Comparison of ENCODE assay signal across 17 cellular contexts in genomic region chr6:15945593-15946159, GRCh38.
A peak's percentile ranks its signal among the peaks of the same experiment; 100 is the strongest.
DNase-seq lines count a peak whose midpoint lies in the region; ATAC-seq and TF ChIP-seq lines count a peak whose summit lies in the region.
"Had no signal": no experiment of that assay in that cellular context is flagged by ENCODE, and none has a peak within 500 bp of the region (broad histone marks: within the 10 kb centered on the region; RNA-seq: fewer than 3 reads in every experiment).

No MANE protein-coding gene starts in this region.

- H3K4me1 Mint-ChIP-seq in activated CD8-positive, alpha-beta T cell treated with anti-CD3 and anti-CD28 coated beads, Interleukin-2, amount 10 ng/mL, durations not matched to agents 7 days and 5 days (ENCODE audit: low read depth): no peaks in the 10 kb centered on the region
- no peaks in the 10 kb centered on the region for H3K4me1 Mint-ChIP-seq in natural killer cell
- H3K4me1 Mint-ChIP-seq: activated CD4-positive, alpha-beta T cell treated with anti-CD3 and anti-CD28 coated beads for 36 hours had no signal

- H3K4me1 ChIP-seq in SK-N-SH (ENCODE audit: control insufficient read depth in 1 of 2, insufficient read depth in 2 of 2, low read depth in 1 of 2, low read length in 1 of 2): peaks cover 0 to 12% of the 10 kb centered on the region in 2 experiments; a peak in 2 of 4 replicates

- no peaks in the 10 kb centered on the region for H3F3A ChIP-seq in SK-N-SH (replicated peaks; ENCODE audit: insufficient read depth)

- H3K9me3 ChIP-seq in SK-N-SH: no peaks in the 10 kb centered on the region
- H3K9me3 ChIP-seq: Caco-2 had no signal

- peak; percentile 34 for DNase-seq in AG10803 (ENCODE audit: low read depth)
- peak; percentile 57 for DNase-seq in HS-5 (ENCODE audit: low read depth)
- no peak for DNase-seq in SK-N-SH
- DNase-seq in activated CD8-positive, alpha-beta T cell treated with anti-CD3 and anti-CD28 coated beads, Interleukin-2, amount 10 ng/mL, durations not matched to agents 7 days and 5 days: no peak
- no peak for DNase-seq in natural killer cell
- DNase-seq: activated CD4-positive, alpha-beta T cell treated with anti-CD3 and anti-CD28 coated beads for 36 hours; activated naive CD4-positive, alpha-beta T cell treated with anti-CD3 and anti-CD28 coated beads for 36 hours; Caco-2; caudate nucleus; endodermal cell; MM.1S; NCI-H2107; retina; SHP77 had no signal

- CTCF ChIA-PET in SK-N-SH (lab: Yijun Ruan, JAX): interaction anchor here (1.1 kb wide), 1 partner anchor 12 kb away, joined by 3 read pairs; no protein-coding TSS in a partner anchor
- CTCF ChIA-PET in activated CD8-positive, alpha-beta T cell treated with anti-CD3 and anti-CD28 coated beads, Interleukin-2, amount 10 ng/mL, durations not matched to agents 7 days and 5 days (lab: Charles Lee): no interaction called here

- H3K4me3 Mint-ChIP-seq in activated CD8-positive, alpha-beta T cell treated with anti-CD3 and anti-CD28 coated beads, Interleukin-2, amount 10 ng/mL, durations not matched to agents 7 days and 5 days: no peak overlapping the region
- no peak overlapping the region for H3K4me3 Mint-ChIP-seq in natural killer cell
- H3K4me3 Mint-ChIP-seq: activated CD4-positive, alpha-beta T cell treated with anti-CD3 and anti-CD28 coated beads for 36 hours; activated naive CD4-positive, alpha-beta T cell treated with anti-CD3 and anti-CD28 coated beads for 36 hours; endodermal cell had no signal

- 37% methylated on average over 2 of the region's 2 CpGs for WGBS in SK-N-SH (ENCODE audit: low lambda C conversion rate)

- H3K79me2 ChIP-seq in SK-N-SH (ENCODE audit: insufficient read depth): no peaks in the 10 kb centered on the region

- no peaks in the 10 kb centered on the region for H3K9me3 Mint-ChIP-seq in activated CD8-positive, alpha-beta T cell treated with anti-CD3 and anti-CD28 coated beads, Interleukin-2, amount 10 ng/mL, durations not matched to agents 7 days and 5 days (ENCODE audit: insufficient read depth)
- H3K9me3 Mint-ChIP-seq in natural killer cell: no peaks in the 10 kb centered on the region
- H3K9me3 Mint-ChIP-seq: activated naive CD4-positive, alpha-beta T cell treated with anti-CD3 and anti-CD28 coated beads for 36 hours; endodermal cell had no signal

- no peaks in the 10 kb centered on the region for H3K36me3 ChIP-seq in SK-N-SH (replicated peaks in 1 of 2; ENCODE audit: control insufficient read depth in 1 of 2, insufficient read depth in 2 of 2, low read length in 1 of 2)

- no peaks in the 10 kb centered on the region for H3K36me3 Mint-ChIP-seq in activated CD8-positive, alpha-beta T cell treated with anti-CD3 and anti-CD28 coated beads, Interleukin-2, amount 10 ng/mL, durations not matched to agents 7 days and 5 days (ENCODE audit: low read depth)
- no peaks in the 10 kb centered on the region for H3K36me3 Mint-ChIP-seq in natural killer cell

- no peaks in the 10 kb centered on the region for H3K27me3 Mint-ChIP-seq in activated CD8-positive, alpha-beta T cell treated with anti-CD3 and anti-CD28 coated beads, Interleukin-2, amount 10 ng/mL, durations not matched to agents 7 days and 5 days (ENCODE audit: low read depth)
- no peaks in the 10 kb centered on the region for H3K27me3 Mint-ChIP-seq in natural killer cell (ENCODE audit: low read depth in 2 of 2)
- H3K27me3 Mint-ChIP-seq: activated CD4-positive, alpha-beta T cell treated with anti-CD3 and anti-CD28 coated beads for 36 hours had no signal

- H3K4me3 ChIP-seq in AG10803 (ENCODE audit: low read length) (no peak overlapping the region), SK-N-SH (ENCODE audit: low read depth in 2 of 2, low read length in 1 of 2) (no peak overlapping the region)

- no peak overlapping the region for H3K27ac Mint-ChIP-seq in activated CD8-positive, alpha-beta T cell treated with anti-CD3 and anti-CD28 coated beads, Interleukin-2, amount 10 ng/mL, durations not matched to agents 7 days and 5 days
- H3K27ac Mint-ChIP-seq in natural killer cell: no peak overlapping the region
- H3K27ac Mint-ChIP-seq: activated CD4-positive, alpha-beta T cell treated with anti-CD3 and anti-CD28 coated beads for 36 hours; activated naive CD4-positive, alpha-beta T cell treated with anti-CD3 and anti-CD28 coated beads for 36 hours; endodermal cell had no signal

- ATAC-seq in esophagus mucosa (peak; percentile 75), HG02571 (IDR thresholded peaks at IDR 0.05; ENCODE audit: unreplicated experiment) (no peak), natural killer cell (no peak), HG03095 (IDR thresholded peaks at IDR 0.05; ENCODE audit: unreplicated experiment) (no peak)
- ATAC-seq in activated CD8-positive, alpha-beta T cell treated with anti-CD3 and anti-CD28 coated beads, Interleukin-2, amount 10 ng/mL, durations not matched to agents 7 days and 5 days: no peak
- ATAC-seq: activated CD4-positive, alpha-beta T cell treated with anti-CD3 and anti-CD28 coated beads for 36 hours had no signal

- no peaks in the 10 kb centered on the region for H3K9me2 ChIP-seq in SK-N-SH

- no peak overlapping the region for H3K27ac ChIP-seq in SK-N-SH (ENCODE audit: low read depth in 2 of 2, low read length in 1 of 2)

- no peaks in the 10 kb centered on the region for H4K20me1 ChIP-seq in SK-N-SH (ENCODE audit: insufficient read depth)

- intact Hi-C loops in natural killer cell (cut with micrococcal nuclease): no loop called here

- POLR2A ChIA-PET in SK-N-SH (lab: Yijun Ruan, JAX): no interaction called here
- POLR2A ChIA-PET in activated CD8-positive, alpha-beta T cell treated with anti-CD3 and anti-CD28 coated beads, Interleukin-2, amount 10 ng/mL, durations not matched to agents 7 days and 5 days (lab: Charles Lee): no interaction called here

- TF ChIP-seq RAD21 in SK-N-SH (IDR thresholded peaks at IDR 0.05; ENCODE audit: low read length): no peak

- H2AFZ ChIP-seq in SK-N-SH (ENCODE audit: low read depth): no peak overlapping the region

- no peak for TF ChIP-seq CTCF in AG10803 (conservative IDR thresholded peaks at IDR 0.05; ENCODE audit: low read length)
- no peak for TF ChIP-seq CTCF in SK-N-SH (IDR thresholded peaks at IDR 0.05)
- TF ChIP-seq CTCF in natural killer cell (IDR thresholded peaks at IDR 0.05): no peak

- H3K9ac ChIP-seq in SK-N-SH: no peak overlapping the region

- TF ChIP-seq EP300 in SK-N-SH (IDR thresholded peaks at IDR 0.05; ENCODE audit: borderline replicate concordance in 1 of 2, low read depth in 1 of 2, low read length in 1 of 2): no peak

- no peak overlapping the region for H3K4me2 ChIP-seq in SK-N-SH

- H3K27me3 ChIP-seq in SK-N-SH (ENCODE audit: insufficient read depth): no peaks in the 10 kb centered on the region

TF ChIP-seq in SK-N-SH, 30 proteins besides CTCF, POLR2A, EP300 and RAD21 (continues in another document):
- TF ChIP-seq YY1 (IDR thresholded peaks at IDR 0.05; ENCODE audit: low read depth): no peak
- TF ChIP-seq RCOR1 (IDR thresholded peaks at IDR 0.05; ENCODE audit: low read length): no peak
- TF ChIP-seq MAX (IDR thresholded peaks at IDR 0.05; ENCODE audit: low read depth): no peak
- TF ChIP-seq NFIC (IDR thresholded peaks at IDR 0.05; ENCODE audit: borderline replicate concordance): peak; percentile 29; the same call in 1 of the 2 replicates
- no peak for TF ChIP-seq USF1 (IDR thresholded peaks at IDR 0.05; ENCODE audit: borderline replicate concordance, low read depth)
- 0 out of 2 replicates have a peak, but pooled peaks have one; percentile 13 for TF ChIP-seq PBX3 (IDR thresholded peaks at IDR 0.05)
- TF ChIP-seq NRF1 (IDR thresholded peaks at IDR 0.05; ENCODE audit: low read depth, low read length): no peak
- no peak for TF ChIP-seq MXI1 (IDR thresholded peaks at IDR 0.05; ENCODE audit: low read depth, low read length)
- TF ChIP-seq FOXM1 (IDR thresholded peaks at IDR 0.05; ENCODE audit: low read depth): no peak
- TF ChIP-seq GATA2 (CRISPR knock-in tag; IDR thresholded peaks at IDR 0.05): no peak
- no peak for TF ChIP-seq IRF3 (IDR thresholded peaks at IDR 0.05; ENCODE audit: low read depth, low read length)
- TF ChIP-seq EZH2phosphoT487 (IDR thresholded peaks at IDR 0.05; ENCODE audit: borderline replicate concordance, low read depth): no peak
- TF ChIP-seq RFX5 (IDR thresholded peaks at IDR 0.05; ENCODE audit: low read length): no peak
- 0 out of 2 replicates have a peak, but pooled peaks have one; percentile 29 for TF ChIP-seq TCF12 (IDR thresholded peaks at IDR 0.05)

Comparison
In these comparisons a context has a peak if more than half of its experiments do, and no peak if none do; other contexts are left out.
1. DNase-seq: peak in AG10803 (single experiment) and HS-5 (single experiment); none in SK-N-SH (single experiment), activated CD8-positive, alpha-beta T cell treated with anti-CD3 and anti-CD28 coated beads, Interleukin-2, amount 10 ng/mL, durations not matched to agents 7 days and 5 days (single experiment) and natural killer cell (single experiment).